Comparison of ENCODE assay signal across 8 cellular contexts in the genomic region with DNA sequence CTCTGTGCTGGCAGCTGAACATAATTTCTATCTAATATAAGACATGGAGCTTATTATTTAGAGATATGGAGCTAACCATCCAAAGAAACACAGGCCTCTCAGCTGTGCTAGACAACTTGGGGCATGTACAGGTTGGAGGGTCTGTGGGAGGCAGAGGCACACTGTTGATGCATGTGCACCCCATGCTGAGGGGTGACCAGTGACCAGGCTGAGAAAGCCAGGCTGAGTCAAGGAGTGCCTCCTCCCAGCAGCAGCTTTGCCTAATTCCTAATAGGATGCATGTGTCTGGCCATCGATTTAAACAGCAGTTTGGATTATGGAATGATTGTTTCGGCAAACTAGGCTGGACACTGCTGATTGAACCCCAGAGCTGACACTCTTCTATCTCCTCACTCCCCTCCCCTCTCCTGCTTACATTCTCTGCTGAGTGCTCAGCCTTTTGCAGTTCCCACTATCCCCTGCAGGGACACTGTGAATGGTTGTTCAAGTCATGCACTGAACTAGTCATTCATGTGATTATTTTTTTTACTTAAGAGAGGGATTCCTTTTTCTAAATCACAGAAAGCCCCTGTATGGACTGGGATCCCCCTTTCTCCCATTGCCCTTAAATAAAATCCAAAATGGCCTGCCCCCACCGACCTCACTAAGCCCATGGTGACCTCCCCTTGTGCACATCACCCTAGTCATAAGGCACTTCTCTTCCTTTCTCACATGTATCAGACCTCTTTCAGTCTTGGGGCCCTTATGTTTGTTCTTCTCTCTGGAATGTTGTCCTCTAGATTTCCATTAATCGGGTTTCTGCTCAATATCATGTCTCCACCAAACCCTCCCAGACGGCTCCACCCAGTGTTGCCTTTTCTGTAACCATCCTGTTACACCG.
DNase-seq lines count a peak whose midpoint lies in the region; ATAC-seq and TF ChIP-seq lines count a peak whose summit lies in the region.

No MANE protein-coding gene starts in this region.

- H3K4me1 ChIP-seq in GM23248 (ENCODE audit: insufficient read depth), result no peaks in the 10 kb centered on the region
- H3K4me1 ChIP-seq in foreskin keratinocyte, result no peaks in the 10 kb centered on the region

- H3K4me1 Mint-ChIP-seq in Calu3 (ENCODE audit: low read depth, unreplicated experiment), result no peaks in the 10 kb centered on the region
- H3K4me1 Mint-ChIP-seq in stimulated activated naive B cell treated with anti-CD40 and anti-IgM and Interleukin-4, amounts not matched to agents 10 μg/mL and 1 μg/mL and 100 μg/mL, for 72 hours, result no peaks in the 10 kb centered on the region

- no peak overlapping the region for H3K27ac Mint-ChIP-seq in Calu3 (ENCODE audit: unreplicated experiment)
- no peak overlapping the region for H3K27ac Mint-ChIP-seq in stimulated activated naive B cell treated with anti-CD40 and anti-IgM and Interleukin-4, amounts not matched to agents 10 μg/mL and 1 μg/mL and 100 μg/mL, for 72 hours

- no peak overlapping the region for H3K9ac ChIP-seq in GM23248

- H3K9me3 ChIP-seq in GM23248 (ENCODE audit: low read depth), result no peaks in the 10 kb centered on the region

- H3K4me2 ChIP-seq in GM23248 (ENCODE audit: unreplicated experiment), result no peak overlapping the region

- no peaks in the 10 kb centered on the region for H3K9me3 Mint-ChIP-seq in Calu3 (ENCODE audit: low read depth, unreplicated experiment)
- H3K9me3 Mint-ChIP-seq in stimulated activated naive B cell treated with anti-CD40 and anti-IgM and Interleukin-4, amounts not matched to agents 10 μg/mL and 1 μg/mL and 100 μg/mL, for 72 hours, result no peaks in the 10 kb centered on the region

- intact Hi-C loops in Calu3 (cut with micrococcal nuclease; ENCODE audit: unreplicated experiment), result no loop called here

- H3K9me2 ChIP-seq in GM23248 (ENCODE audit: insufficient read depth), result no peaks in the 10 kb centered on the region

- H3K27me3 ChIP-seq in GM23248 (replicated peaks; ENCODE audit: insufficient read depth) (peaks cover 6% of the 10 kb centered on the region; the same call in 1 of the 2 replicates), foreskin keratinocyte (peaks cover 5% of the 10 kb centered on the region)

- WGBS in GM23248 (ENCODE audit: low coverage in 1 of 2, low lambda C conversion rate in 2 of 2, missing lambda C conversion rate in 2 of 2), 2 experiments, result 38 to 39% methylated on average over 6 of the region's 6 CpGs

- H3K36me3 Mint-ChIP-seq in Calu3 (ENCODE audit: insufficient read depth, unreplicated experiment), result no peaks in the 10 kb centered on the region
- H3K36me3 Mint-ChIP-seq in stimulated activated naive B cell treated with anti-CD40 and anti-IgM and Interleukin-4, amounts not matched to agents 10 μg/mL and 1 μg/mL and 100 μg/mL, for 72 hours, result no peaks in the 10 kb centered on the region

- H2AFZ ChIP-seq in GM23248, result no peak overlapping the region

- H3F3A ChIP-seq in GM23248 (ENCODE audit: insufficient read depth), result no peaks in the 10 kb centered on the region

- in situ Hi-C loops in GM23248 (cut with MboI), result no loop called here

- peaks cover 26% of the 10 kb centered on the region for H3K27me3 Mint-ChIP-seq in Calu3 (ENCODE audit: unreplicated experiment)
- peaks cover 5 to 9% of the 10 kb centered on the region in 2 donors for H3K27me3 Mint-ChIP-seq in stimulated activated naive B cell treated with anti-CD40 and anti-IgM and Interleukin-4, amounts not matched to agents 10 μg/mL and 1 μg/mL and 100 μg/mL, for 72 hours

- no peak overlapping the region for H3K4me3 ChIP-seq in GM23248

- BruUV-seq in Calu3 (replicated peaks; lab: Mats Ljungman, UMichigan), result no TSS peak

- no peaks in the 10 kb centered on the region for H3K36me3 ChIP-seq in GM23248 (ENCODE audit: low read depth)

- H4K20me1 ChIP-seq in GM23248 (ENCODE audit: insufficient read depth), result no peaks in the 10 kb centered on the region

- TF ChIP-seq CTCF in Calu3 (IDR thresholded peaks at IDR 0.05; ENCODE audit: unreplicated experiment) (peak; percentile 38), VCaP (conservative IDR thresholded peaks at IDR 0.05) (peak; percentile 27; the same call in 1 of the 2 replicates), foreskin keratinocyte (conservative IDR thresholded peaks at IDR 0.05) (peak; percentile 48)

- H3K27ac ChIP-seq in GM23248 (no peak overlapping the region), VCaP (peak overlapping the region; percentile 94; the same call in 1 of the 2 replicates), foreskin keratinocyte (no peak overlapping the region)

- CTCF ChIA-PET in Calu3 (lab: Charles Lee), result no interaction called here

- peak; percentile 29 for DNase-seq in Calu3
- DNase-seq in GM23248, result peak; percentile 51
- peak in 1 of 2 donors; percentile 29 for DNase-seq in foreskin keratinocyte
- DNase-seq in stimulated activated naive B cell treated with anti-CD40 and anti-IgM and Interleukin-4, amounts not matched to agents 10 μg/mL and 1 μg/mL and 100 μg/mL, for 72 hours, result peak; percentile 9
- no peak for DNase-seq in NCI-H446 treated with DMSO at 0.1 percent for 48 hours (lab: John Stamatoyannopoulos, UW)
- no peak for DNase-seq in NK-92 treated with Interleukin-12 subunit alpha and Interleukin-12 subunit beta, amount 100 ng/mL, for 24 hours (lab: John Stamatoyannopoulos, UW)

- ATAC-seq in foreskin keratinocyte (peak; percentile 69), GM21576 (IDR thresholded peaks at IDR 0.05; ENCODE audit: unreplicated experiment) (no peak)
- ATAC-seq in stimulated activated naive B cell treated with anti-CD40 and anti-IgM and Interleukin-4, amounts not matched to agents 10 μg/mL and 1 μg/mL and 100 μg/mL, for 72 hours (replicated peaks), result peak; percentile 78 to 92

- H3K79me2 ChIP-seq in GM23248 (ENCODE audit: insufficient read depth), result no peaks in the 10 kb centered on the region

- H3K4me3 Mint-ChIP-seq in Calu3 (ENCODE audit: low read depth, unreplicated experiment), result no peak overlapping the region
- no peak overlapping the region for H3K4me3 Mint-ChIP-seq in stimulated activated naive B cell treated with anti-CD40 and anti-IgM and Interleukin-4, amounts not matched to agents 10 μg/mL and 1 μg/mL and 100 μg/mL, for 72 hours

Comparison
In these comparisons a context has a peak if more than half of its experiments do, and no peak if none do; other contexts are left out.
1. DNase-seq: peak in Calu3 (single experiment), GM23248 (single experiment) and stimulated activated naive B cell treated with anti-CD40 and anti-IgM and Interleukin-4, amounts not matched to agents 10 μg/mL and 1 μg/mL and 100 μg/mL, for 72 hours (single experiment); none in NCI-H446 treated with DMSO at 0.1 percent for 48 hours (single experiment) and NK-92 treated with Interleukin-12 subunit alpha and Interleukin-12 subunit beta, amount 100 ng/mL, for 24 hours (single experiment).
2. Peak in every context shown above with its lines, with median percentiles within 50 percentile points of each other: CTCF ChIP-seq.